ENCODE assay signal across 10 cellular contexts in the genomic region with DNA sequence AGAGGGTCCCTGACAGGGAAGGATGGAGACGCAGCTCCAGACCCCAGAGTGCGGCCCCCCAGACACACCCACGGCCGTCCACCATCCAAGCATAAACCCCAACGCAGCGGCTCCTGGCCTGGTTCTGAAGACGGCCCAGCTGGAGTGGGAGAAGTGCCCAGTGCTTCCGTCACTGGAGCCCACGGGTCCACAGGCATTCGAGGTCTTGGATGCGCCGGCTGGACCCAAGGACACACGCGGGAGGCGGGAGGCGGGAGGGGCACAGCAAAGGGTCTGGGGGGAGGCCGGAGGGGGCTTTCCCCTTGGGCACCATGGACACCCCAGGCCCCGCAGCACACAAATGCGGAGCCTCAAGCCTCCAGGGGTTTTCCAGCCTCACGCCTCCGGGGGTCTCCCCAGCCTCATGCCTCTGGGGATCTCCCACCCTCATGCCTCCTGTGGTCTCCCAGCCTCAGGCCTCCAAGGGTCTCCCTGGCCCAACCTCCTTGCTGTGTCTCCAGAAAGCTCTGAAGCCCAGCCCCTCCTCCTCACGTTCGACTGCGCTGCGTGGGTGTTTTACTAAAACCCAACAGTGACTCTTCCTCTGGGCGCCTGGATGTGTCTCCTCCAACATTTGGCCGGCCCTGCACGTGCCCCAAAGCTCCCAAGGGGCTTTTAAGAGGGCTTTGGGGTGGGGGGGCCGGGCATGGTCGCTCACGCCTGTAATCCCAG. TPM values are rescaled to one million over a fixed set of nuclear protein-coding genes. Genes with fewer than 3 reads are reported as not detected.
DNase-seq lines count a peak whose midpoint lies in the region; ATAC-seq and TF ChIP-seq lines count a peak whose summit lies in the region.
"Had no signal": no experiment of that assay in that cellular context is flagged by ENCODE, and none has a peak within 500 bp of the region (broad histone marks: within the 10 kb centered on the region; RNA-seq: fewer than 3 reads in every experiment).

No MANE protein-coding gene starts in this region.

- no peak for TF ChIP-seq CTCF in thoracic aorta (IDR thresholded peaks at IDR 0.05)

- peak; percentile 2 for ATAC-seq in left lobe of liver
- no peak for ATAC-seq in thoracic aorta (ENCODE audit: insufficient number of reproducible peaks, low FRiP score, low read depth)

- DNase-seq in left lobe of liver (ENCODE audit: low spot score) = no peak
- DNase-seq in thoracic aorta (ENCODE audit: low spot score) = no peak
- no peak for DNase-seq in NCI-H1048 (lab: John Stamatoyannopoulos, UW)
- no peak for DNase-seq in activated naive CD4-positive, alpha-beta T cell (lab: John Stamatoyannopoulos, UW)
- DNase-seq in HAP-1 (ENCODE audit: low spot score in 2 of 2) = no peak
- DNase-seq: SIG-M5 had no signal

- in situ Hi-C loops in HAP-1 (cut with MboI; ENCODE audit: low sequenced_read_pairs) = loop anchor here (5.0 kb wide), 1 partner anchor 115 kb away; no protein-coding TSS in a partner anchor

- H3K27ac ChIP-seq in HUES6 (ENCODE audit: low read depth, low read length) (no peak overlapping the region), cingulate gyrus (ENCODE audit: low read depth, low read length) (peak overlapping the region; percentile 54), thoracic aorta (no peak overlapping the region)

- H3K9ac ChIP-seq in HUES6 (ENCODE audit: low read length) = no peak overlapping the region

- H3K4me3 ChIP-seq in HUES6 (ENCODE audit: low read depth, low read length) (peak overlapping the region; percentile 52; the same call in 1 of the 2 replicates), thoracic aorta (peak overlapping the region; percentile 67), HAP-1 (no peak overlapping the region)

- H3K9me3 ChIP-seq in HUES6 (ENCODE audit: control insufficient read depth, insufficient read depth, low read depth, low read length) (no peaks in the 10 kb centered on the region), thoracic aorta (no peaks in the 10 kb centered on the region), HAP-1 (no peaks in the 10 kb centered on the region)

- no peaks in the 10 kb centered on the region for H3K36me3 ChIP-seq in HUES6 (ENCODE audit: control insufficient read depth, insufficient read depth, low read length)
- no peaks in the 10 kb centered on the region for H3K36me3 ChIP-seq in thoracic aorta
- H3K36me3 ChIP-seq in HAP-1 (replicated peaks) = no peaks in the 10 kb centered on the region

- H3K4me1 ChIP-seq in HUES6 (ENCODE audit: control insufficient read depth, insufficient read depth, low read length) (peaks cover 3% of the 10 kb centered on the region), thoracic aorta (ENCODE audit: control insufficient read depth in 1 of 2, low read depth in 2 of 2) (peaks cover 26 to 31% of the 10 kb centered on the region in 2 donors), HAP-1 (no peaks in the 10 kb centered on the region)

- no peaks in the 10 kb centered on the region; the same call in 1 of the 2 replicates for H3K27me3 ChIP-seq in HUES6 (ENCODE audit: control insufficient read depth, insufficient read depth, low read length)
- H3K27me3 ChIP-seq in thoracic aorta (replicated peaks; ENCODE audit: insufficient read depth) = no peaks in the 10 kb centered on the region
- no peaks in the 10 kb centered on the region for H3K27me3 ChIP-seq in HAP-1 (ENCODE audit: low read depth)

RNA-seq across cellular contexts. Expression of a gene that starts 15.2 kb away (rescaled TPM):
- 19.3 TPM for total RNA-seq in left lobe of liver
- 10 to 100 TPM; 22.7 to 29.4 TPM for total RNA-seq in thoracic aorta

RNA-seq across cellular contexts. Expression of a gene that starts 15.4 kb away (rescaled TPM):
- 6.0 TPM for total RNA-seq in left lobe of liver
- total RNA-seq in thoracic aorta = 1 to 10 TPM; 3.5 to 9.6 TPM

RNA-seq across cellular contexts. Expression of a gene that starts 33.4 kb away (rescaled TPM):
- total RNA-seq in left lobe of liver = 9.0 TPM
- not detected for total RNA-seq in thoracic aorta
- total RNA-seq: activated naive CD8-positive, alpha-beta T cell treated with anti-CD3 and anti-CD28 coated beads, Interleukin-2, amount 10 ng/mL, durations not matched to agents 7 days and 5 days; mononuclear cell had no signal

RNA-seq across cellular contexts. Expression of a gene that starts 51.4 kb away (rescaled TPM):
- total RNA-seq in left lobe of liver (23.0 TPM), thoracic aorta (100 to 1,000 TPM; 168 to 251 TPM)
